Comparison of ENCODE assay signal across 31 cellular contexts in genomic region chr21:22164912-22165311, GRCh38.
"Had no signal": no experiment of that assay in that cellular context is flagged by ENCODE, and none has a peak within 500 bp of the region (broad histone marks: within the 10 kb centered on the region; RNA-seq: fewer than 3 reads in every experiment).

No MANE protein-coding gene starts in this region.

- FAIRE-seq: endometrium, endothelial cell of umbilical vein had no signal

- H3K36me3 ChIP-seq: ascending aorta, cardiac muscle cell, colonic mucosa, esophagus squamous epithelium, gastroesophageal sphincter, heart right ventricle had no signal

- H3K4me2 ChIP-seq: hepatocyte had no signal

- H3K27ac ChIP-seq: ascending aorta, breast epithelium, cardiac muscle cell, colonic mucosa, epithelial cell of prostate, esophagus squamous epithelium, gastroesophageal sphincter, heart right ventricle, hepatocyte had no signal

- H3K4me1 ChIP-seq: ascending aorta, breast epithelium, colonic mucosa, esophagus squamous epithelium, gastroesophageal sphincter, heart right ventricle had no signal

- H3K27me3 ChIP-seq: ascending aorta, breast epithelium, cardiac muscle cell, colonic mucosa, esophagus squamous epithelium, gastroesophageal sphincter, heart right ventricle, hepatocyte had no signal

- DNase-seq: activated CD4-positive, alpha-beta memory T cell treated with anti-CD3 and anti-CD28 coated beads for 36 hours; activated CD4-positive, alpha-beta T cell treated with anti-CD3 and anti-CD28 coated beads for 36 hours; activated CD4-positive, alpha-beta T cell treated with anti-CD3 and anti-CD28 coated beads, Interleukin-2, amount 10 ng/mL, durations not matched to agents 24 days and 14 days; activated CD4-positive, CD25-positive, alpha-beta regulatory T cell; activated CD4-positive, CD25-positive, alpha-beta regulatory T cell treated with anti-CD3 and anti-CD28 coated beads, Interleukin-2, amount 50 U/mL, for 72 hours; activated CD8-positive, alpha-beta memory T cell treated with anti-CD3 and anti-CD28 coated beads, Interleukin-2, amount 10 ng/mL, durations not matched to agents 7 days and 5 days; activated CD8-positive, alpha-beta memory T cell treated with anti-CD3 and anti-CD28 coated beads, Interleukin-2, amount 50 U/mL, for 4 hours; activated CD8-positive, alpha-beta T cell treated with anti-CD3 and anti-CD28 coated beads, Interleukin-2, amount 10 ng/mL, durations not matched to agents 7 days and 5 days; activated gamma-delta T cell; activated naive CD4-positive, alpha-beta T cell; activated naive CD4-positive, alpha-beta T cell treated with anti-CD3 and anti-CD28 coated beads, Interleukin-2, amount 10 ng/mL, durations not matched to agents 7 days and 5 days; activated naive CD8-positive, alpha-beta T cell treated with anti-CD3 and anti-CD28 coated beads, Interleukin-2, amount 10 ng/mL, durations not matched to agents 7 days and 5 days; activated T-cell treated with anti-CD3 and anti-CD28 coated beads, Interleukin-2, amount 50 U/mL, for 1 hour; activated T-cell treated with anti-CD3 and anti-CD28 coated beads, Interleukin-2, amount 50 U/mL, for 48 hours; central memory CD4-positive, alpha-beta T cell; cerebellar nuclear complex; colonic mucosa; effector CD8-positive, alpha-beta T cell; esophagus squamous epithelium; foreskin melanocyte; heart right ventricle; T-helper 2 cell had no signal

- H3K4me3 ChIP-seq: ascending aorta, breast epithelium, cardiac muscle cell, colonic mucosa, esophagus squamous epithelium, gastroesophageal sphincter, heart right ventricle, hepatocyte had no signal

- H3K79me2 ChIP-seq: hepatocyte had no signal

- H3K9me3 ChIP-seq: ascending aorta, breast epithelium, colonic mucosa had no signal

- ATAC-seq: activated CD4-positive, alpha-beta T cell treated with anti-CD3 and anti-CD28 coated beads for 36 hours; activated CD8-positive, alpha-beta memory T cell treated with anti-CD3 and anti-CD28 coated beads, Interleukin-2, amount 10 ng/mL, durations not matched to agents 7 days and 5 days; activated CD8-positive, alpha-beta T cell treated with anti-CD3 and anti-CD28 coated beads, Interleukin-2, amount 10 ng/mL, durations not matched to agents 7 days and 5 days; activated naive CD4-positive, alpha-beta T cell treated with anti-CD3 and anti-CD28 coated beads, Interleukin-2, amount 50 U/mL, for 72 hours; gastroesophageal sphincter; heart right ventricle had no signal

- H2AFZ ChIP-seq: hepatocyte had no signal
